Comparison of ENCODE assay signal across 9 cellular contexts in genomic region chr2:101741775-101742520, GRCh38. TPM values are rescaled to one million over a fixed set of nuclear protein-coding genes. Genes with fewer than 3 reads are reported as not detected.
DNase-seq lines count a peak whose midpoint lies in the region; ATAC-seq and TF ChIP-seq lines count a peak whose summit lies in the region.
"Had no signal": no experiment of that assay in that cellular context is flagged by ENCODE, and none has a peak within 500 bp of the region (broad histone marks: within the 10 kb centered on the region; RNA-seq: fewer than 3 reads in every experiment).

No MANE protein-coding gene starts in this region.

- H3K4me3 ChIP-seq in coronary artery (peak overlapping the region; percentile 4), upper lobe of left lung (no peak overlapping the region), PC-3 (ENCODE audit: low read length) (no peak overlapping the region)

- H3K36me3 ChIP-seq in upper lobe of left lung: no peaks in the 10 kb centered on the region
- H3K36me3 ChIP-seq in PC-3 (ENCODE audit: low read depth, low read length): 0 out of 2 replicates have a peak, but pooled peaks cover 5% of the 10 kb centered on the region

- TF ChIP-seq EP300 in upper lobe of left lung (IDR thresholded peaks at IDR 0.05): no peak

- DNase-seq in activated T-cell treated with anti-CD3 and anti-CD28 coated beads, Interleukin-2, amount 50 U/mL, for 24 hours: no peak
- no peak for DNase-seq in activated T-cell treated with anti-CD3 and anti-CD28 coated beads, Interleukin-2, amount 50 U/mL, for 48 hours
- no peak for DNase-seq in coronary artery (ENCODE audit: low spot score)
- no peak for DNase-seq in memory B cell (ENCODE audit: low spot score in 2 of 2)
- no peak for DNase-seq in upper lobe of left lung
- no peak for DNase-seq in activated CD4-positive, CD25-positive, alpha-beta regulatory T cell (lab: John Stamatoyannopoulos, UW)
- DNase-seq in PC-3: no peak
- DNase-seq: activated CD8-positive, alpha-beta memory T cell treated with anti-CD3 and anti-CD28 coated beads for 24 hours had no signal

- H3K27ac ChIP-seq in coronary artery (peak overlapping the region in 1 of 2 donors; percentile 29), upper lobe of left lung (peak overlapping the region; percentile 3 to 75 (median 36)), PC-3 (ENCODE audit: low read length) (no peak overlapping the region)

- ATAC-seq in memory B cell (ENCODE audit: low read depth) (no peak), upper lobe of left lung (ENCODE audit: low FRiP score in 2 of 2) (peak in 1 of 2 donors; percentile 12), HG03565 (IDR thresholded peaks at IDR 0.05; ENCODE audit: unreplicated experiment) (no peak), PC-3 (no peak)

- H3K79me2 ChIP-seq in PC-3 (ENCODE audit: low read length): peaks cover 93% of the 10 kb centered on the region

- H3K27ac Mint-ChIP-seq in activated T-cell treated with anti-CD3 and anti-CD28 coated beads, Interleukin-2, amount 50 U/mL, for 24 hours: peak overlapping the region; percentile 18
- peak overlapping the region; percentile 39 for H3K27ac Mint-ChIP-seq in memory B cell

- no TSS peak for BruUV-seq in PC-3 (replicated peaks; lab: Mats Ljungman, UMichigan)

- H3K4me1 ChIP-seq in upper lobe of left lung: peaks cover 42 to 58% (median 50%) of the 10 kb centered on the region in 4 donors
- H3K4me1 ChIP-seq in PC-3 (ENCODE audit: insufficient read depth, low read length): peaks cover 71% of the 10 kb centered on the region

- WGBS in upper lobe of left lung, 2 donors: 39 to 43% methylated on average over 8 to 9 of the region's 9 CpGs

- CTCF ChIA-PET in PC-3 (lab: Charles Lee): no interaction called here

- no peaks in the 10 kb centered on the region for H3K27me3 Mint-ChIP-seq in activated T-cell treated with anti-CD3 and anti-CD28 coated beads, Interleukin-2, amount 50 U/mL, for 24 hours
- H3K27me3 Mint-ChIP-seq in memory B cell: no peaks in the 10 kb centered on the region

- no peak overlapping the region for H3K9ac ChIP-seq in PC-3 (ENCODE audit: low read length)

- H3K27me3 ChIP-seq in upper lobe of left lung: no peaks in the 10 kb centered on the region
- H3K27me3 ChIP-seq in PC-3 (ENCODE audit: low read length): no peaks in the 10 kb centered on the region

- peaks cover 52% of the 10 kb centered on the region for H4K20me1 ChIP-seq in PC-3 (ENCODE audit: low read length)

- no peak overlapping the region for H3K4me3 Mint-ChIP-seq in activated T-cell treated with anti-CD3 and anti-CD28 coated beads, Interleukin-2, amount 50 U/mL, for 24 hours
- H3K4me3 Mint-ChIP-seq in memory B cell: peak overlapping the region; percentile 1

- H3K4me2 ChIP-seq in PC-3 (ENCODE audit: low read length): no peak overlapping the region

- H3K9me3 ChIP-seq in upper lobe of left lung (no peaks in the 10 kb centered on the region), PC-3 (ENCODE audit: low read length) (no peaks in the 10 kb centered on the region)

- intact Hi-C loops in PC-3 (cut with micrococcal nuclease): no loop called here

- H3K9me3 Mint-ChIP-seq in activated T-cell treated with anti-CD3 and anti-CD28 coated beads, Interleukin-2, amount 50 U/mL, for 24 hours: no peaks in the 10 kb centered on the region
- no peaks in the 10 kb centered on the region for H3K9me3 Mint-ChIP-seq in memory B cell

- H3F3A ChIP-seq in PC-3 (ENCODE audit: low read length, unreplicated experiment): peaks cover 15% of the 10 kb centered on the region

- no peak for TF ChIP-seq CTCF in coronary artery (IDR thresholded peaks at IDR 0.05)
- no peak for TF ChIP-seq CTCF in upper lobe of left lung (IDR thresholded peaks at IDR 0.05)
- no peak for TF ChIP-seq CTCF in PC-3 (conservative IDR thresholded peaks at IDR 0.05; ENCODE audit: low read depth, low read length)

- H3K9me2 ChIP-seq in PC-3 (replicated peaks; ENCODE audit: low read length): no peaks in the 10 kb centered on the region

- H2AFZ ChIP-seq in PC-3 (ENCODE audit: low read length): no peak overlapping the region

- no peak for TF ChIP-seq POLR2A in upper lobe of left lung (IDR thresholded peaks at IDR 0.05)

- H3K4me1 Mint-ChIP-seq in activated T-cell treated with anti-CD3 and anti-CD28 coated beads, Interleukin-2, amount 50 U/mL, for 24 hours (ENCODE audit: low read depth): peaks cover 88% of the 10 kb centered on the region
- H3K4me1 Mint-ChIP-seq in memory B cell: peaks cover 64% of the 10 kb centered on the region

- POLR2A ChIA-PET in PC-3 (lab: Charles Lee; ENCODE audit: unreplicated experiment): interaction anchor here (0.7 kb wide), 1 partner anchor 516 kb away, joined by 27 read pairs; no protein-coding TSS in a partner anchor

- no peaks in the 10 kb centered on the region for H3K36me3 Mint-ChIP-seq in activated T-cell treated with anti-CD3 and anti-CD28 coated beads, Interleukin-2, amount 50 U/mL, for 24 hours (ENCODE audit: low read depth)
- H3K36me3 Mint-ChIP-seq in memory B cell: peaks cover 6% of the 10 kb centered on the region

RNA-seq across cellular contexts. Expression of gene MAP4K4, which starts 44.4 kb away (rescaled TPM):
- total RNA-seq in upper lobe of left lung (10 to 100 TPM; 49.8 to 88.0 (median 56.4) TPM), PC-3 (2014; rRNA removed) (133 and 167 TPM in 2 replicates)
